14 cellular contexts compared by ENCODE assay signal in the genomic region with DNA sequence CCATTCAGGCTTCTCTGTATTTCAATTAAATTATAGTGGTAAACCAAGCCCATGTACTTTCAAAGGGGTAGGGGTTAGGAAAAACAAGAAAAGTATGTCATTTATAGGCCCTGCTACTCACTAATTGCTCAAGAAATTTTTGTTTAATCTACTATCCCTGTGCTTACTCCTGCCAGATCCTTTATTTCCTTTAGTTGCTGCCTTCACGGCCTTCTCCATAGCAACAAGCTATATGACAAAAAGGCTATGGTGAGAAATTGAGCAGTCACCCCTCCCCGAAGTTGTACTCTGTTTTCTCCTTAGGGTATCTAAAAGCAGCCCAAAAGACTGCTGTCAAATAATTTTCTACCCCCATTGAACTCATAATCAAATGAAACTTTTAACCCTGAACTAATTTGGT.
DNase-seq lines count a peak whose midpoint lies in the region; TF ChIP-seq lines count a peak whose summit lies in the region.
"Had no signal": no experiment of that assay in that cellular context is flagged by ENCODE, and none has a peak within 500 bp of the region (broad histone marks: within the 10 kb centered on the region; RNA-seq: fewer than 3 reads in every experiment).

No MANE protein-coding gene starts in this region.

- peak overlapping the region; percentile 2 for H3K27ac Mint-ChIP-seq in activated T-helper 2 cell treated with anti-CD3 and anti-CD28 coated beads, Interferon-gamma antibody, Interleukin-2, Interleukin-4, amounts not matched to agents 10 μg/mL and 5 μg/mL and 100 μg/mL, durations not matched to agents 14 hours and 24 hours and 36 hours

- H3K36me3 ChIP-seq in hepatocyte (replicated peaks; ENCODE audit: insufficient read depth, low read depth) (no peaks in the 10 kb centered on the region), sigmoid colon (peaks cover 0 to 4% (median 0%) of the 10 kb centered on the region in 4 donors)
- H3K36me3 ChIP-seq: thoracic aorta had no signal

- H4K20me1 ChIP-seq in hepatocyte (ENCODE audit: insufficient read depth, poor library complexity, severe bottlenecking): no peaks in the 10 kb centered on the region

- peak; percentile 1 for DNase-seq in DMS153 (lab: John Stamatoyannopoulos, UW)
- DNase-seq in DMS153 treated with DMSO at 0.1 percent for 48 hours (lab: John Stamatoyannopoulos, UW; ENCODE audit: unreplicated experiment): no peak
- no peak for DNase-seq in activated T-helper 2 cell treated with anti-CD3 and anti-CD28 coated beads, Interferon-gamma antibody, Interleukin-2, Interleukin-4, amounts not matched to agents 10 μg/mL and 5 μg/mL and 100 μg/mL, durations not matched to agents 14 hours and 24 hours and 36 hours (ENCODE audit: low spot score)
- DNase-seq in hepatocyte (ENCODE audit: low spot score): no peak
- no peak for DNase-seq in sigmoid colon
- no peak for DNase-seq in GM03348 (ENCODE audit: low spot score)
- DNase-seq in NCI-H2029 treated with DMSO at 0.1 percent for 48 hours (lab: John Stamatoyannopoulos, UW): no peak
- DNase-seq in MV-4-11 (lab: John Stamatoyannopoulos, UW): no peak
- DNase-seq: 8988T; activated CD4-positive, alpha-beta T cell treated with anti-CD3 and anti-CD28 coated beads, Interleukin-2, amount 50 U/mL, for 48 hours; central memory CD4-positive, alpha-beta T cell; GDM1; SHP77 treated with DMSO at 0.1 percent for 48 hours had no signal

- peak overlapping the region; percentile 85 for H3K27ac ChIP-seq in hepatocyte
- H3K27ac ChIP-seq in sigmoid colon: peak overlapping the region; percentile 8 to 67 (median 43)
- H3K27ac ChIP-seq: thoracic aorta had no signal

- H3K4me3 ChIP-seq in hepatocyte: no peak overlapping the region
- H3K4me3 ChIP-seq in sigmoid colon: no peak overlapping the region
- H3K4me3 ChIP-seq: thoracic aorta had no signal

- H3K9me3 ChIP-seq in hepatocyte (ENCODE audit: low read depth) (peaks cover 6% of the 10 kb centered on the region), sigmoid colon (no peaks in the 10 kb centered on the region)

- WGBS in hepatocyte (ENCODE audit: low lambda C conversion rate, missing lambda C conversion rate): 26% methylated on average over 2 of the region's 2 CpGs
- WGBS in sigmoid colon, 2 donors: 30 to 57% methylated on average over 2 of the region's 2 CpGs

- H3K4me3 Mint-ChIP-seq in activated T-helper 2 cell treated with anti-CD3 and anti-CD28 coated beads, Interferon-gamma antibody, Interleukin-2, Interleukin-4, amounts not matched to agents 10 μg/mL and 5 μg/mL and 100 μg/mL, durations not matched to agents 14 hours and 24 hours and 36 hours (ENCODE audit: low read depth): no peak overlapping the region

- H3K36me3 Mint-ChIP-seq in activated T-helper 2 cell treated with anti-CD3 and anti-CD28 coated beads, Interferon-gamma antibody, Interleukin-2, Interleukin-4, amounts not matched to agents 10 μg/mL and 5 μg/mL and 100 μg/mL, durations not matched to agents 14 hours and 24 hours and 36 hours (ENCODE audit: low read depth): peaks cover 45% of the 10 kb centered on the region

- H3K9me2 ChIP-seq in hepatocyte (replicated peaks; ENCODE audit: insufficient read depth): no peaks in the 10 kb centered on the region

- TF ChIP-seq POLR2A in sigmoid colon (IDR thresholded peaks at IDR 0.05): no peak

- intact Hi-C loops in activated T-helper 2 cell treated with anti-CD3 and anti-CD28 coated beads, Interferon-gamma antibody, Interleukin-2, Interleukin-4, amounts not matched to agents 10 μg/mL and 5 μg/mL and 100 μg/mL, durations not matched to agents 14 hours and 24 hours and 36 hours (cut with micrococcal nuclease): no loop called here
- intact Hi-C loops in sigmoid colon (cut with DNase I): no loop called here

- H2AFZ ChIP-seq in hepatocyte: no peak overlapping the region

- H3K4me2 ChIP-seq in hepatocyte: peak overlapping the region; percentile 68

- no peaks in the 10 kb centered on the region for H3K27me3 ChIP-seq in hepatocyte
- no peaks in the 10 kb centered on the region for H3K27me3 ChIP-seq in sigmoid colon

- peaks cover 64% of the 10 kb centered on the region for H3K79me2 ChIP-seq in hepatocyte

- no peaks in the 10 kb centered on the region for H3K27me3 Mint-ChIP-seq in activated T-helper 2 cell treated with anti-CD3 and anti-CD28 coated beads, Interferon-gamma antibody, Interleukin-2, Interleukin-4, amounts not matched to agents 10 μg/mL and 5 μg/mL and 100 μg/mL, durations not matched to agents 14 hours and 24 hours and 36 hours (ENCODE audit: low read depth)

- TF ChIP-seq CTCF in hepatocyte (IDR thresholded peaks at IDR 0.05; ENCODE audit: poor library complexity) (no peak), sigmoid colon (IDR thresholded peaks at IDR 0.05) (no peak)

- H3K9me3 Mint-ChIP-seq in activated T-helper 2 cell treated with anti-CD3 and anti-CD28 coated beads, Interferon-gamma antibody, Interleukin-2, Interleukin-4, amounts not matched to agents 10 μg/mL and 5 μg/mL and 100 μg/mL, durations not matched to agents 14 hours and 24 hours and 36 hours: peaks cover 12% of the 10 kb centered on the region

- TF ChIP-seq EP300 in sigmoid colon (IDR thresholded peaks at IDR 0.05): no peak

- H3K4me1 Mint-ChIP-seq in activated T-helper 2 cell treated with anti-CD3 and anti-CD28 coated beads, Interferon-gamma antibody, Interleukin-2, Interleukin-4, amounts not matched to agents 10 μg/mL and 5 μg/mL and 100 μg/mL, durations not matched to agents 14 hours and 24 hours and 36 hours (ENCODE audit: low read depth): peaks cover 60% of the 10 kb centered on the region

- H3K4me1 ChIP-seq in hepatocyte (ENCODE audit: insufficient read depth) (peaks cover 39% of the 10 kb centered on the region), sigmoid colon (peaks cover 0 to 53% (median 40%) of the 10 kb centered on the region in 4 donors)
